In genomic region chr15:92809880-92810361, GRCh38 we compare ENCODE assay signal across 8 cellular contexts.
DNase-seq lines count a peak whose midpoint lies in the region; ATAC-seq and TF ChIP-seq lines count a peak whose summit lies in the region.

No MANE protein-coding gene starts in this region.

- peaks cover 20% of the 10 kb centered on the region for H3F3A ChIP-seq in SK-N-SH (replicated peaks; ENCODE audit: insufficient read depth)

- H3K4me3 ChIP-seq in SK-N-SH (ENCODE audit: low read depth in 2 of 2, low read length in 1 of 2) (peak overlapping the region in 1 of 2 experiments; percentile 40; a peak in 2 of 4 replicates), NB4 (ENCODE audit: low read depth, low read length) (peak overlapping the region; percentile 64)

- CTCF ChIA-PET in SK-N-SH (lab: Yijun Ruan, JAX) = interaction anchor here (0.7 to 5.3 kb wide), 13 partner anchors 11 to 128 kb away, joined by 3 to 41 read pairs (median 14); no protein-coding TSS in a partner anchor
- CTCF ChIA-PET in activated naive CD4-positive, alpha-beta T cell treated with anti-CD3 and anti-CD28 coated beads for 36 hours (lab: Charles Lee) = interaction anchor here (1.1 to 5.1 kb wide), 13 partner anchors 10 to 118 kb away, joined by 3 to 38 read pairs (median 12); partner anchors contain the start of gene CHD2

- no peak overlapping the region; the same call in 1 of the 2 replicates for H3K4me2 ChIP-seq in SK-N-SH

- 66% methylated on average over 12 of the region's 12 CpGs for WGBS in SK-N-SH (ENCODE audit: low lambda C conversion rate)

- H3K9me2 ChIP-seq in SK-N-SH = no peaks in the 10 kb centered on the region

- H3K4me3 Mint-ChIP-seq in activated naive CD4-positive, alpha-beta T cell treated with anti-CD3 and anti-CD28 coated beads for 36 hours = peak overlapping the region; percentile 87
- H3K4me3 Mint-ChIP-seq in osteocyte (ENCODE audit: unreplicated experiment) = peak overlapping the region; percentile 82

- H3K27me3 Mint-ChIP-seq in activated naive CD4-positive, alpha-beta T cell treated with anti-CD3 and anti-CD28 coated beads for 36 hours (ENCODE audit: low read depth) = no peaks in the 10 kb centered on the region
- H3K27me3 Mint-ChIP-seq in osteocyte (ENCODE audit: unreplicated experiment) = no peaks in the 10 kb centered on the region

- no peaks in the 10 kb centered on the region for H3K36me3 ChIP-seq in SK-N-SH (replicated peaks in 1 of 2; ENCODE audit: control insufficient read depth in 1 of 2, insufficient read depth in 2 of 2, low read length in 1 of 2)

- DNase-seq in SK-N-SH (no peak), NB4 (ENCODE audit: low read depth) (peak; percentile 75), head of caudate nucleus (peak in 26 of 42 donors; percentile 35 to 79 (median 55)), osteocyte (ENCODE audit: extremely low spot score, unreplicated experiment) (no peak), GDM1 (lab: John Stamatoyannopoulos, UW) (no peak)
- DNase-seq in activated naive CD4-positive, alpha-beta T cell treated with anti-CD3 and anti-CD28 coated beads for 36 hours = peak; percentile 56

- H3K4me1 Mint-ChIP-seq in activated naive CD4-positive, alpha-beta T cell treated with anti-CD3 and anti-CD28 coated beads for 36 hours (ENCODE audit: low read depth) = peaks cover 49% of the 10 kb centered on the region
- H3K4me1 Mint-ChIP-seq in osteocyte (ENCODE audit: unreplicated experiment) = peaks cover 39% of the 10 kb centered on the region

- H3K36me3 Mint-ChIP-seq in activated naive CD4-positive, alpha-beta T cell treated with anti-CD3 and anti-CD28 coated beads for 36 hours (ENCODE audit: low read depth) = peaks cover 6% of the 10 kb centered on the region
- H3K36me3 Mint-ChIP-seq in osteocyte (ENCODE audit: unreplicated experiment) = no peaks in the 10 kb centered on the region

- H2AFZ ChIP-seq in SK-N-SH (ENCODE audit: low read depth) = peak overlapping the region; percentile 96; the same call in 1 of the 2 replicates

- no peak for TF ChIP-seq RAD21 in SK-N-SH (IDR thresholded peaks at IDR 0.05; ENCODE audit: low read length)

- TF ChIP-seq EP300 in SK-N-SH (IDR thresholded peaks at IDR 0.05; ENCODE audit: borderline replicate concordance in 1 of 2, low read depth in 1 of 2, low read length in 1 of 2) = no peak

- H3K4me1 ChIP-seq in SK-N-SH (ENCODE audit: control insufficient read depth in 1 of 2, insufficient read depth in 2 of 2, low read depth in 1 of 2, low read length in 1 of 2) = no peaks in the 10 kb centered on the region; a peak in 1 of 4 replicates

- ATAC-seq in SK-N-SH treated with all-trans-retinoic acid at 6 μM for 48 hours (no peak; the same call in 2 of the 3 replicates), GM21381 (IDR thresholded peaks at IDR 0.05; ENCODE audit: unreplicated experiment) (no peak)

- no peaks in the 10 kb centered on the region for H3K9me3 ChIP-seq in SK-N-SH

- TF ChIP-seq CTCF in SK-N-SH (IDR thresholded peaks at IDR 0.05) (no peak), NB4 (IDR thresholded peaks at IDR 0.05; ENCODE audit: low read depth, low read length) (no peak), osteocyte (IDR thresholded peaks at IDR 0.05) (no peak)

- H3K9me3 Mint-ChIP-seq in activated naive CD4-positive, alpha-beta T cell treated with anti-CD3 and anti-CD28 coated beads for 36 hours = no peaks in the 10 kb centered on the region
- no peaks in the 10 kb centered on the region for H3K9me3 Mint-ChIP-seq in osteocyte (ENCODE audit: unreplicated experiment)

- no peak for TF ChIP-seq POLR2A in NB4 (IDR thresholded peaks at IDR 0.05; ENCODE audit: extremely low read depth, insufficient read length)

- POLR2A ChIA-PET in SK-N-SH (lab: Yijun Ruan, JAX) = interaction anchor here (0.8 to 2.9 kb wide), 8 partner anchors 10 to 108 kb away, joined by 3 to 63 read pairs (median 10); partner anchors contain the start of gene CHD2

- no peaks in the 10 kb centered on the region for H3K79me2 ChIP-seq in SK-N-SH (ENCODE audit: insufficient read depth)

- intact Hi-C loops in activated naive CD4-positive, alpha-beta T cell treated with anti-CD3 and anti-CD28 coated beads for 36 hours (cut with micrococcal nuclease) = loop anchor here (1.0 to 2.0 kb wide), 9 partner anchors 10 to 209 kb away; partner anchors contain the start of gene CHD2
- intact Hi-C loops in head of caudate nucleus (cut with DNase I) = loop anchor here (1.0 to 10.0 kb wide), 4 partner anchors 72 to 215 kb away; partner anchors contain the start of gene CHD2

- H3K27ac Mint-ChIP-seq in activated naive CD4-positive, alpha-beta T cell treated with anti-CD3 and anti-CD28 coated beads for 36 hours = peak overlapping the region; percentile 99
- H3K27ac Mint-ChIP-seq in osteocyte (ENCODE audit: unreplicated experiment) = peak overlapping the region; percentile 96

- H3K27me3 ChIP-seq in SK-N-SH (ENCODE audit: insufficient read depth) = no peaks in the 10 kb centered on the region

- peak overlapping the region; percentile 70 for H3K9ac ChIP-seq in SK-N-SH

- no peaks in the 10 kb centered on the region for H4K20me1 ChIP-seq in SK-N-SH (ENCODE audit: insufficient read depth)

- peak overlapping the region; percentile 81 to 88 for H3K27ac ChIP-seq in SK-N-SH (ENCODE audit: low read depth in 2 of 2, low read length in 1 of 2)

TF ChIP-seq in SK-N-SH, 30 proteins besides CTCF, POLR2A, EP300 and RAD21:
- TF ChIP-seq, protein P1, sequence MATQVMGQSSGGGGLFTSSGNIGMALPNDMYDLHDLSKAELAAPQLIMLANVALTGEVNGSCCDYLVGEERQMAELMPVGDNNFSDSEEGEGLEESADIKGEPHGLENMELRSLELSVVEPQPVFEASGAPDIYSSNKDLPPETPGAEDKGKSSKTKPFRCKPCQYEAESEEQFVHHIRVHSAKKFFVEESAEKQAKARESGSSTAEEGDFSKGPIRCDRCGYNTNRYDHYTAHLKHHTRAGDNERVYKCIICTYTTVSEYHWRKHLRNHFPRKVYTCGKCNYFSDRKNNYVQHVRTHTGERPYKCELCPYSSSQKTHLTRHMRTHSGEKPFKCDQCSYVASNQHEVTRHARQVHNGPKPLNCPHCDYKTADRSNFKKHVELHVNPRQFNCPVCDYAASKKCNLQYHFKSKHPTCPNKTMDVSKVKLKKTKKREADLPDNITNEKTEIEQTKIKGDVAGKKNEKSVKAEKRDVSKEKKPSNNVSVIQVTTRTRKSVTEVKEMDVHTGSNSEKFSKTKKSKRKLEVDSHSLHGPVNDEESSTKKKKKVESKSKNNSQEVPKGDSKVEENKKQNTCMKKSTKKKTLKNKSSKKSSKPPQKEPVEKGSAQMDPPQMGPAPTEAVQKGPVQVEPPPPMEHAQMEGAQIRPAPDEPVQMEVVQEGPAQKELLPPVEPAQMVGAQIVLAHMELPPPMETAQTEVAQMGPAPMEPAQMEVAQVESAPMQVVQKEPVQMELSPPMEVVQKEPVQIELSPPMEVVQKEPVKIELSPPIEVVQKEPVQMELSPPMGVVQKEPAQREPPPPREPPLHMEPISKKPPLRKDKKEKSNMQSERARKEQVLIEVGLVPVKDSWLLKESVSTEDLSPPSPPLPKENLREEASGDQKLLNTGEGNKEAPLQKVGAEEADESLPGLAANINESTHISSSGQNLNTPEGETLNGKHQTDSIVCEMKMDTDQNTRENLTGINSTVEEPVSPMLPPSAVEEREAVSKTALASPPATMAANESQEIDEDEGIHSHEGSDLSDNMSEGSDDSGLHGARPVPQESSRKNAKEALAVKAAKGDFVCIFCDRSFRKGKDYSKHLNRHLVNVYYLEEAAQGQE (IDR thresholded peaks at IDR 0.05; ENCODE audit: low read depth, low read length) = 0 out of 2 replicates have a peak, but pooled peaks have one; percentile 17
- no peak for TF ChIP-seq SIN3A (IDR thresholded peaks at IDR 0.05; ENCODE audit: borderline replicate concordance, low read depth, low read length)

TF ChIP-seq in SK-N-SH treated with all-trans-retinoic acid at 6 μM for 48 hours, 23 proteins besides CTCF, POLR2A, EP300 and RAD21 (continues in another document):
- TF ChIP-seq PPARA (CRISPR knock-in tag; IDR thresholded peaks at IDR 0.05; ENCODE audit: borderline replicate concordance) (no peak), ARNTL (CRISPR knock-in tag; IDR thresholded peaks at IDR 0.05; ENCODE audit: borderline replicate concordance, low read depth) (no peak), ZNF8 (CRISPR knock-in tag; IDR thresholded peaks at IDR 0.05) (no peak), CSDC2 (CRISPR knock-in tag; IDR thresholded peaks at IDR 0.05) (no peak), ZFP3 (CRISPR knock-in tag; IDR thresholded peaks at IDR 0.05) (no peak), CREB5 (CRISPR knock-in tag; IDR thresholded peaks at IDR 0.05; ENCODE audit: low read depth) (no peak), TSHZ2 (CRISPR knock-in tag; IDR thresholded peaks at IDR 0.05) (no peak)

Comparison
In these comparisons a context has a peak if more than half of its experiments do, and no peak if none do; other contexts are left out.
1. DNase-seq: peak in NB4 (single experiment), activated naive CD4-positive, alpha-beta T cell treated with anti-CD3 and anti-CD28 coated beads for 36 hours (single experiment) and head of caudate nucleus (26 of 42); none in SK-N-SH (single experiment), osteocyte (single experiment) and GDM1 (single experiment).